In the genomic region with DNA sequence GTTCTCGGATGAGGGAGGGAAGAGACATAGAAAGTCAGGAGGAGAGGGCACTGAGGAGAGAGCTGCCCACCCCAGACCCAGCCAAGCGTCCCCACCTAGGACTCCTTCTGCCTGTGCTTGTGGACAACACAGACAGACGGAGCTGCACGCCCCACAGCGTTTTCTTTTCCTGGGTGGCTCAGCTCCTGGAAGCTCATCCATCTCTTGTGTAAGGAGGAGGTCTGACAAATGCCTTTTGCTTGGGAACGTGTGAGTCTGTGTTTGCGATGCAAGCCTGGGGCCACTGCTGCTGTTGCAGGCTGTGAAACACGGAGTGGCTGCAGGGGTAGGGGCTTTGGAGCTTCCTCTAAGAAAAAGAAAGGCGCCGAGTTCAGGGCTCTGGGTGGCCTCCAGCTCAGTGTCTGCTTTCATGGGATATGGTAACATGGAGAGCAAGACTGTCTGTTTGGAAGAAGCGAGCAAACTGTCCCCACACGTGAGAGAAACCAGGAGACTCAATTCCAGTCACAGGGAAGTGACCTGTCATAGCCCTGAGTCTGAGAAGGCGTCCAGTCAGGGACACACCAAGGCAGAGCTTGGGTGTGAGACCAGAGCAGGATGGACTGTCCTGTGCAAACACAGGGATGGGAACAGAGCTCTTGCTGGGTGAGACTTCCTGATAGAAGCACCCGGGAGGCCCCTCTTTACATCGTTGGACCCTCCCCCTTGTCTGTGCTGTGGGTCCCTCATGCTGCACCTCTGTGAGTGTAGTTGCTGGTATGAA, we compare ENCODE assay signal across 1 cellular context.
TF ChIP-seq lines count a peak whose summit lies in the region.

No MANE protein-coding gene starts in this region.

TF ChIP-seq in H1, 55 proteins besides CTCF, POLR2A, EP300 and RAD21:
- TF ChIP-seq YY1 (IDR thresholded peaks at IDR 0.05; ENCODE audit: low read depth, low read length) (no peak), GABPA (IDR thresholded peaks at IDR 0.05; ENCODE audit: borderline replicate concordance, insufficient read depth, low read length) (no peak), POLR2AphosphoS5 (IDR thresholded peaks at IDR 0.05; ENCODE audit: low read depth, low read length) (no peak), ZNF274 (IDR thresholded peaks at IDR 0.05; ENCODE audit: borderline replicate concordance, extremely low read depth, low read length) (no peak), CHD1 (IDR thresholded peaks at IDR 0.05; ENCODE audit: low read depth, low read length) (no peak), TEAD4 (IDR thresholded peaks at IDR 0.05; ENCODE audit: low read depth, low read length) (no peak), HDAC2 (IDR thresholded peaks at IDR 0.05; ENCODE audit: borderline replicate concordance in 1 of 2, low read depth in 2 of 2, low read length in 2 of 2) (no peak), HDAC6 (IDR thresholded peaks at IDR 0.05; ENCODE audit: low read depth, low read length) (no peak), SUZ12 (IDR thresholded peaks at IDR 0.05; ENCODE audit: low read length) (no peak), CEBPB (IDR thresholded peaks at IDR 0.05; ENCODE audit: low read depth, low read length) (no peak), NANOG (IDR thresholded peaks at IDR 0.05; ENCODE audit: insufficient read depth, low read depth, low read length, poor library complexity, severe bottlenecking) (no peak), CTBP2 (IDR thresholded peaks at IDR 0.05; ENCODE audit: borderline replicate concordance, insufficient read depth, insufficient read length, low read length) (no peak), RNF2 (IDR thresholded peaks at IDR 0.05; ENCODE audit: borderline replicate concordance, low read depth, low read length, missing control alignments, poor library complexity, severe bottlenecking) (no peak), RFX5 (IDR thresholded peaks at IDR 0.05; ENCODE audit: borderline replicate concordance, low read depth, low read length) (no peak), CHD2 (IDR thresholded peaks at IDR 0.05; ENCODE audit: low read length) (no peak), EGR1 (IDR thresholded peaks at IDR 0.05; ENCODE audit: borderline replicate concordance, low read depth, low read length) (no peak), CREB1 (IDR thresholded peaks at IDR 0.05) (no peak), PHF8 (conservative IDR thresholded peaks at IDR 0.05; ENCODE audit: low read depth, low read length) (no peak)
